ENCODE assay signal across 18 cellular contexts in genomic region chr10:117551322-117552155, GRCh38. TPM values are rescaled to one million over a fixed set of nuclear protein-coding genes. Genes with fewer than 3 reads are reported as not detected.
DNase-seq lines count a peak whose midpoint lies in the region; FAIRE-seq and TF ChIP-seq lines count a peak whose summit lies in the region.
"Had no signal": no experiment of that assay in that cellular context is flagged by ENCODE, and none has a peak within 500 bp of the region (broad histone marks: within the 10 kb centered on the region; RNA-seq: fewer than 3 reads in every experiment).

No MANE protein-coding gene starts in this region.

- H3K79me1 ChIP-seq in mesendoderm (ENCODE audit: low read length), result no peaks in the 10 kb centered on the region

- H3K9ac ChIP-seq in mesendoderm (ENCODE audit: low read length), result no peak overlapping the region

- TF ChIP-seq POLR2A in suprapubic skin (IDR thresholded peaks at IDR 0.05) (no peak), GM12892 (IDR thresholded peaks at IDR 0.05; ENCODE audit: low read depth, low read length) (no peak)

- H3K23ac ChIP-seq in mesendoderm (ENCODE audit: low read length), result no peak overlapping the region

- no peaks in the 10 kb centered on the region for H3K79me2 ChIP-seq in mesendoderm (ENCODE audit: control insufficient read depth, insufficient read depth, low read length)

- H3K4me3 Mint-ChIP-seq in T-helper 2 cell treated with Interferon-gamma antibody and Interleukin-4, amounts not matched to agents 5 μg/mL and 100 μg/mL, for 36 hours, result no peak overlapping the region
- H3K4me3 Mint-ChIP-seq: activated CD8-positive, alpha-beta T cell treated with anti-CD3 and anti-CD28 coated beads for 36 hours; CD4-positive, alpha-beta T cell; dendritic cell treated with granulocyte-macrophage colony-stimulating factor and Interleukin-4, amounts not matched to agents 40 ng/mL and 50 ng/mL, for 4 days; stimulated activated memory B cell treated with anti-CD40 and anti-IgM and Interleukin-4, amounts not matched to agents 10 μg/mL and 1 μg/mL and 100 μg/mL, for 72 hours had no signal

- no peak overlapping the region for H3K56ac ChIP-seq in mesendoderm (ENCODE audit: low read length)

- TF ChIP-seq EP300 in suprapubic skin (IDR thresholded peaks at IDR 0.05), result no peak

- H3K4ac ChIP-seq in mesendoderm (ENCODE audit: low read depth, low read length), result no peak overlapping the region

- H3K27ac ChIP-seq in mesendoderm (ENCODE audit: low read depth, low read length) (no peak overlapping the region), suprapubic skin (peak overlapping the region; percentile 5)
- H3K27ac ChIP-seq: HL-60, SJSA1 had no signal

- H3K9me3 Mint-ChIP-seq in T-helper 2 cell treated with Interferon-gamma antibody and Interleukin-4, amounts not matched to agents 5 μg/mL and 100 μg/mL, for 36 hours, result no peaks in the 10 kb centered on the region
- H3K9me3 Mint-ChIP-seq: activated CD8-positive, alpha-beta T cell treated with anti-CD3 and anti-CD28 coated beads for 36 hours; CD4-positive, alpha-beta T cell; dendritic cell treated with granulocyte-macrophage colony-stimulating factor and Interleukin-4, amounts not matched to agents 40 ng/mL and 50 ng/mL, for 4 days; stimulated activated memory B cell treated with anti-CD40 and anti-IgM and Interleukin-4, amounts not matched to agents 10 μg/mL and 1 μg/mL and 100 μg/mL, for 72 hours had no signal

- WGBS in mesendoderm (ENCODE audit: extremely low coverage, insufficient coverage, low lambda C conversion rate), result no CpG with 5 or more reads among the region's 45 CpGs
- WGBS in suprapubic skin, result 83% methylated on average over 36 of the region's 45 CpGs

- H3K27me3 ChIP-seq in mesendoderm (ENCODE audit: insufficient read depth, low read length, poor library complexity), result peaks cover 88% of the 10 kb centered on the region
- peaks cover 72% of the 10 kb centered on the region for H3K27me3 ChIP-seq in suprapubic skin

- peak overlapping the region; percentile 78 for H3K27ac Mint-ChIP-seq in T-helper 2 cell treated with Interferon-gamma antibody and Interleukin-4, amounts not matched to agents 5 μg/mL and 100 μg/mL, for 36 hours
- H3K27ac Mint-ChIP-seq: activated CD8-positive, alpha-beta T cell treated with anti-CD3 and anti-CD28 coated beads for 36 hours; CD4-positive, alpha-beta T cell; dendritic cell treated with granulocyte-macrophage colony-stimulating factor and Interleukin-4, amounts not matched to agents 40 ng/mL and 50 ng/mL, for 4 days; stimulated activated memory B cell treated with anti-CD40 and anti-IgM and Interleukin-4, amounts not matched to agents 10 μg/mL and 1 μg/mL and 100 μg/mL, for 72 hours had no signal

- FAIRE-seq in GM12892 (lab: Jason Lieb, UNC), result no peak

- no peak overlapping the region for H4K8ac ChIP-seq in mesendoderm (ENCODE audit: low read depth, low read length)

- no peak overlapping the region for H4K5ac ChIP-seq in mesendoderm (ENCODE audit: low read length)

- peaks cover 83% of the 10 kb centered on the region for H3K27me3 Mint-ChIP-seq in T-helper 2 cell treated with Interferon-gamma antibody and Interleukin-4, amounts not matched to agents 5 μg/mL and 100 μg/mL, for 36 hours (ENCODE audit: low read depth)

- no peak for DNase-seq in T-helper 2 cell treated with Interferon-gamma antibody and Interleukin-4, amounts not matched to agents 5 μg/mL and 100 μg/mL, for 36 hours (ENCODE audit: low spot score)
- DNase-seq in T-helper 2 cell (no peak), ecto neural progenitor cell (ENCODE audit: low spot score) (peak; percentile 70), mesendoderm (peak; percentile 70), suprapubic skin (ENCODE audit: low spot score in 2 of 2) (peak in 1 of 2 donors; percentile 44), GM12892 (ENCODE audit: insufficient read length) (no peak), CD1c-positive myeloid dendritic cell (ENCODE audit: extremely low spot score) (no peak)
- DNase-seq in stimulated activated CD4-positive, alpha-beta T cell treated with anti-CD3 and anti-CD28 coated beads, Interleukin-1b, Interleukin-23, amount 100 ng/mL, for 48 hours, result no peak
- DNase-seq: 8988T; activated CD8-positive, alpha-beta T cell treated with anti-CD3 and anti-CD28 coated beads for 36 hours; CD4-positive, alpha-beta T cell; NCI-H446 treated with DMSO at 0.1 percent for 48 hours had no signal

- H3K36me3 ChIP-seq in mesendoderm (ENCODE audit: control insufficient read depth, insufficient read depth, low read length), result no peaks in the 10 kb centered on the region
- no peaks in the 10 kb centered on the region for H3K36me3 ChIP-seq in suprapubic skin
- H3K36me3 ChIP-seq: SJSA1 had no signal

- no peak overlapping the region for H2BK15ac ChIP-seq in mesendoderm (replicated peaks; ENCODE audit: low read depth)

- no peaks in the 10 kb centered on the region for H3K9me3 ChIP-seq in suprapubic skin
- H3K9me3 ChIP-seq: SJSA1 had no signal

- TF ChIP-seq CTCF in suprapubic skin (IDR thresholded peaks at IDR 0.05), result no peak

- H3K4me1 ChIP-seq in mesendoderm (ENCODE audit: control insufficient read depth, low read depth, low read length) (no peaks in the 10 kb centered on the region), suprapubic skin (peaks cover 37% of the 10 kb centered on the region)
- H3K4me1 ChIP-seq: SJSA1 had no signal

- no peak overlapping the region for H2AK5ac ChIP-seq in mesendoderm (ENCODE audit: low read length)

- no peak overlapping the region for H3K18ac ChIP-seq in mesendoderm (ENCODE audit: low read length)

- H3K4me1 Mint-ChIP-seq in T-helper 2 cell treated with Interferon-gamma antibody and Interleukin-4, amounts not matched to agents 5 μg/mL and 100 μg/mL, for 36 hours (ENCODE audit: low read depth), result peaks cover 4% of the 10 kb centered on the region

- H3K36me3 Mint-ChIP-seq in T-helper 2 cell treated with Interferon-gamma antibody and Interleukin-4, amounts not matched to agents 5 μg/mL and 100 μg/mL, for 36 hours (ENCODE audit: low read depth), result no peaks in the 10 kb centered on the region
- H3K36me3 Mint-ChIP-seq: stimulated activated memory B cell treated with anti-CD40 and anti-IgM and Interleukin-4, amounts not matched to agents 10 μg/mL and 1 μg/mL and 100 μg/mL, for 72 hours had no signal

- peak overlapping the region; percentile 39 for H3K4me2 ChIP-seq in mesendoderm (ENCODE audit: low read length)

- no peak overlapping the region for H2BK120ac ChIP-seq in mesendoderm (ENCODE audit: low read depth, low read length)

- no peak overlapping the region for H3K4me3 ChIP-seq in mesendoderm (ENCODE audit: low read length)
- H3K4me3 ChIP-seq in suprapubic skin, result peak overlapping the region; percentile 36
- H3K4me3 ChIP-seq: SJSA1 had no signal

- H2BK5ac ChIP-seq in mesendoderm (ENCODE audit: low read length), result no peak overlapping the region

RNA-seq across cellular contexts. Expression of gene EMX2, which starts 9.0 kb away (rescaled TPM):
- polyA plus RNA-seq in mesendoderm (2013, experiment 1 of 2), result 0.04 TPM
- polyA plus RNA-seq in mesendoderm (2013, experiment 2 of 2), result not detected
- total RNA-seq in suprapubic skin, result 1 to 10 TPM; 2.0 to 9.7 (median 2.5) TPM
- not detected for polyA plus RNA-seq in GM12892 (2012; ENCODE audit: missing spikeins)
- total RNA-seq: activated CD8-positive, alpha-beta T cell treated with anti-CD3 and anti-CD28 coated beads for 36 hours; CD4-positive, alpha-beta T cell; OCI-LY7 had no signal
- polyA plus RNA-seq: aorta had no signal

Comparison
In these comparisons a context has a peak if more than half of its experiments do, and no peak if none do; other contexts are left out.
1. DNase-seq: peak in ecto neural progenitor cell (single experiment) and mesendoderm (single experiment); none in T-helper 2 cell treated with Interferon-gamma antibody and Interleukin-4, amounts not matched to agents 5 μg/mL and 100 μg/mL, for 36 hours (single experiment), T-helper 2 cell (0 of 5), GM12892 (single experiment), stimulated activated CD4-positive, alpha-beta T cell treated with anti-CD3 and anti-CD28 coated beads, Interleukin-1b, Interleukin-23, amount 100 ng/mL, for 48 hours (single experiment) and CD1c-positive myeloid dendritic cell (single experiment).